ENCODE assay signal across 13 cellular contexts in the genomic region with DNA sequence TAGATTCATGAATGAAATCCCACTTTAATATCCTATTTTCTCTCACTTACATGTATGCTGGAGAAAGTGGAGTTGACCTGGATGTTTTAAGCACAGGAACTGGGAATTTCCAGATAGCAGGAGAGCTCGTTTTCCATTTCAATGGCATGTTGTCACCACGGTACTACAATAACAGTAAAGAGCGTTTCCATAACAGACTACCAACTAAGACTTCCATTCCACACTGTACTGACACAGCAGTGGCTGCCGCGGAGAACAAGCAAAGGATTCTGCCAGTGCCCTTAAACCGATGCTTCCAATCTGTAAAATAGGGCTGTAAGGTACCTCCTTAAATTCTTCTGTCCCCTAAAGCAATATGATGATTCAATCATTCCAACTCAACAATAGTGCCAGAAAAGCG.
DNase-seq lines count a peak whose midpoint lies in the region; ATAC-seq and TF ChIP-seq lines count a peak whose summit lies in the region.
"Had no signal": no experiment of that assay in that cellular context is flagged by ENCODE, and none has a peak within 500 bp of the region (broad histone marks: within the 10 kb centered on the region; RNA-seq: fewer than 3 reads in every experiment).

No MANE protein-coding gene starts in this region.

- H3K4me1 Mint-ChIP-seq in MCF 10A (ENCODE audit: insufficient read depth, unreplicated experiment), result no peaks in the 10 kb centered on the region
- no peaks in the 10 kb centered on the region for H3K4me1 Mint-ChIP-seq in CD8-positive, alpha-beta T cell (ENCODE audit: low read depth)
- H3K4me1 Mint-ChIP-seq: activated CD4-positive, alpha-beta memory T cell treated with anti-CD3 and anti-CD28 coated beads, Interleukin-2, amount 10 ng/mL, durations not matched to agents 7 days and 5 days; stimulated activated naive B cell treated with anti-CD40 and anti-IgM and Interleukin-4, amounts not matched to agents 10 μg/mL and 1 μg/mL and 100 μg/mL, for 72 hours; T-helper 17 cell had no signal

- H3K9ac ChIP-seq in adipocyte (ENCODE audit: low read length), result no peak overlapping the region

- H3K36me3 Mint-ChIP-seq in MCF 10A (ENCODE audit: insufficient read depth, unreplicated experiment), result no peaks in the 10 kb centered on the region
- H3K36me3 Mint-ChIP-seq in CD8-positive, alpha-beta T cell, result no peaks in the 10 kb centered on the region
- H3K36me3 Mint-ChIP-seq: stimulated activated naive B cell treated with anti-CD40 and anti-IgM and Interleukin-4, amounts not matched to agents 10 μg/mL and 1 μg/mL and 100 μg/mL, for 72 hours had no signal

- CTCF ChIA-PET in MCF 10A (lab: Yijun Ruan, JAX), result interaction anchor here (1.2 to 4.7 kb wide), 2 partner anchors 12 to 15 kb away, joined by 3 to 35 read pairs; no protein-coding TSS in a partner anchor
- CTCF ChIA-PET in CD8-positive, alpha-beta T cell (lab: Charles Lee), result no interaction called here

- H3K36me3 ChIP-seq in breast epithelium (no peaks in the 10 kb centered on the region), adipocyte (ENCODE audit: control insufficient read depth, insufficient read depth, low read length, severe bottlenecking) (no peaks in the 10 kb centered on the region), thoracic aorta (no peaks in the 10 kb centered on the region)
- H3K36me3 ChIP-seq in CD8-positive, alpha-beta T cell (ENCODE audit: insufficient read depth, low read length), result no peaks in the 10 kb centered on the region
- H3K36me3 ChIP-seq: neutrophil had no signal

- intact Hi-C loops in breast epithelium (cut with DNase I; ENCODE audit: low total_unique reads) (no loop called here), MCF 10A (cut with micrococcal nuclease) (no loop called here)
- intact Hi-C loops in CD8-positive, alpha-beta T cell (cut with DNase I, micrococcal nuclease), result no loop called here

- H3K4me3 Mint-ChIP-seq in MCF 10A (ENCODE audit: unreplicated experiment), result no peak overlapping the region
- no peak overlapping the region for H3K4me3 Mint-ChIP-seq in CD8-positive, alpha-beta T cell
- H3K4me3 Mint-ChIP-seq: activated CD4-positive, alpha-beta memory T cell treated with anti-CD3 and anti-CD28 coated beads, Interleukin-2, amount 10 ng/mL, durations not matched to agents 7 days and 5 days; stimulated activated naive B cell treated with anti-CD40 and anti-IgM and Interleukin-4, amounts not matched to agents 10 μg/mL and 1 μg/mL and 100 μg/mL, for 72 hours; T-helper 17 cell had no signal

- H3K4me1 ChIP-seq in breast epithelium (no peaks in the 10 kb centered on the region), adipocyte (ENCODE audit: control insufficient read depth, insufficient read depth, low read length) (no peaks in the 10 kb centered on the region), thoracic aorta (ENCODE audit: control insufficient read depth in 1 of 2, low read depth in 2 of 2) (peaks cover 0 to 5% of the 10 kb centered on the region in 2 donors)
- no peaks in the 10 kb centered on the region for H3K4me1 ChIP-seq in CD8-positive, alpha-beta T cell (ENCODE audit: insufficient read depth, low read length)

- H3K27ac ChIP-seq in breast epithelium (peak overlapping the region in 1 of 2 donors; percentile 14), thoracic aorta (no peak overlapping the region)
- no peak overlapping the region for H3K27ac ChIP-seq in CD8-positive, alpha-beta T cell (ENCODE audit: low read depth, low read length)
- H3K27ac ChIP-seq: neutrophil had no signal

- no peaks in the 10 kb centered on the region for H3K9me3 Mint-ChIP-seq in MCF 10A (ENCODE audit: unreplicated experiment)
- H3K9me3 Mint-ChIP-seq in CD8-positive, alpha-beta T cell, result no peaks in the 10 kb centered on the region
- H3K9me3 Mint-ChIP-seq: activated CD4-positive, alpha-beta memory T cell treated with anti-CD3 and anti-CD28 coated beads, Interleukin-2, amount 10 ng/mL, durations not matched to agents 7 days and 5 days; stimulated activated naive B cell treated with anti-CD40 and anti-IgM and Interleukin-4, amounts not matched to agents 10 μg/mL and 1 μg/mL and 100 μg/mL, for 72 hours had no signal

- H3K27me3 Mint-ChIP-seq in MCF 10A (ENCODE audit: insufficient read depth, unreplicated experiment), result no peaks in the 10 kb centered on the region
- H3K27me3 Mint-ChIP-seq in CD8-positive, alpha-beta T cell (ENCODE audit: low read depth), result no peaks in the 10 kb centered on the region
- H3K27me3 Mint-ChIP-seq: activated CD4-positive, alpha-beta memory T cell treated with anti-CD3 and anti-CD28 coated beads, Interleukin-2, amount 10 ng/mL, durations not matched to agents 7 days and 5 days; stimulated activated naive B cell treated with anti-CD40 and anti-IgM and Interleukin-4, amounts not matched to agents 10 μg/mL and 1 μg/mL and 100 μg/mL, for 72 hours; T-helper 17 cell had no signal

- no TSS peak for BruUV-seq in MCF 10A (replicated peaks; lab: Mats Ljungman, UMichigan)

- TF ChIP-seq CTCF in breast epithelium (IDR thresholded peaks at IDR 0.05) (no peak), MCF 10A (IDR thresholded peaks at IDR 0.05; ENCODE audit: unreplicated experiment) (no peak), thoracic aorta (IDR thresholded peaks at IDR 0.05) (no peak)
- no peak for TF ChIP-seq CTCF in CD8-positive, alpha-beta T cell (IDR thresholded peaks at IDR 0.05)

- H3K9me3 ChIP-seq in breast epithelium, result no peaks in the 10 kb centered on the region
- H3K9me3 ChIP-seq in adipocyte (ENCODE audit: control insufficient read depth, low read length), result no peaks in the 10 kb centered on the region
- no peaks in the 10 kb centered on the region for H3K9me3 ChIP-seq in thoracic aorta
- H3K9me3 ChIP-seq in CD8-positive, alpha-beta T cell (ENCODE audit: low read length), result no peaks in the 10 kb centered on the region
- H3K9me3 ChIP-seq: neutrophil had no signal

- POLR2A ChIA-PET in MCF 10A (lab: Yijun Ruan, JAX), result no interaction called here
- POLR2A ChIA-PET in CD8-positive, alpha-beta T cell (lab: Charles Lee), result no interaction called here

- no peak overlapping the region for H3K27ac Mint-ChIP-seq in MCF 10A (ENCODE audit: low read depth, unreplicated experiment)
- no peak overlapping the region for H3K27ac Mint-ChIP-seq in CD8-positive, alpha-beta T cell
- H3K27ac Mint-ChIP-seq: activated CD4-positive, alpha-beta memory T cell treated with anti-CD3 and anti-CD28 coated beads, Interleukin-2, amount 10 ng/mL, durations not matched to agents 7 days and 5 days; stimulated activated naive B cell treated with anti-CD40 and anti-IgM and Interleukin-4, amounts not matched to agents 10 μg/mL and 1 μg/mL and 100 μg/mL, for 72 hours; T-helper 17 cell had no signal

- no peaks in the 10 kb centered on the region for H3K27me3 ChIP-seq in breast epithelium
- H3K27me3 ChIP-seq in adipocyte (replicated peaks; ENCODE audit: control insufficient read depth, insufficient read depth, low read length), result peaks cover 5% of the 10 kb centered on the region
- H3K27me3 ChIP-seq in thoracic aorta (replicated peaks; ENCODE audit: insufficient read depth), result no peaks in the 10 kb centered on the region
- H3K27me3 ChIP-seq in CD8-positive, alpha-beta T cell (ENCODE audit: insufficient read depth, low read length), result no peaks in the 10 kb centered on the region
- H3K27me3 ChIP-seq: neutrophil had no signal

- no peak for TF ChIP-seq POLR2A in breast epithelium (IDR thresholded peaks at IDR 0.05)

- ATAC-seq in thoracic aorta (ENCODE audit: insufficient number of reproducible peaks, low FRiP score, low read depth), result no peak
- ATAC-seq in GM18907 (IDR thresholded peaks at IDR 0.05; ENCODE audit: unreplicated experiment), result no peak
- no peak for ATAC-seq in HG03280 (IDR thresholded peaks at IDR 0.05; ENCODE audit: unreplicated experiment)
- no peak for ATAC-seq in CD8-positive, alpha-beta T cell
- ATAC-seq: stimulated activated naive B cell treated with anti-CD40 and anti-IgM and Interleukin-4, amounts not matched to agents 10 μg/mL and 1 μg/mL and 100 μg/mL, for 72 hours; T-helper 17 cell had no signal

- peak overlapping the region in 2 of 3 donors; percentile 6 to 9 for H3K4me3 ChIP-seq in breast epithelium
- no peak overlapping the region for H3K4me3 ChIP-seq in adipocyte (ENCODE audit: low read length)
- H3K4me3 ChIP-seq in thoracic aorta, result peak overlapping the region; percentile 40
- H3K4me3 ChIP-seq in CD8-positive, alpha-beta T cell (ENCODE audit: low read depth, low read length), result no peak overlapping the region

- DNase-seq in breast epithelium (ENCODE audit: low spot score in 2 of 2) (no peak), MCF 10A (ENCODE audit: unreplicated experiment) (no peak), adipocyte (ENCODE audit: low read depth) (peak; percentile 48), iPS DF 19.7 (ENCODE audit: low read depth, low spot score) (peak; percentile 15), thoracic aorta (ENCODE audit: low spot score) (no peak)
- DNase-seq in CD8-positive, alpha-beta T cell, result no peak
- DNase-seq: activated CD4-positive, alpha-beta memory T cell treated with anti-CD3 and anti-CD28 coated beads, Interleukin-2, amount 10 ng/mL, durations not matched to agents 7 days and 5 days; activated naive CD4-positive, alpha-beta T cell treated with anti-CD3 and anti-CD28 coated beads, Interleukin-2, amount 50 U/mL, for 16 hours; stimulated activated naive B cell treated with anti-CD40 and anti-IgM and Interleukin-4, amounts not matched to agents 10 μg/mL and 1 μg/mL and 100 μg/mL, for 72 hours; T-helper 17 cell had no signal

Comparison
In these comparisons a context has a peak if more than half of its experiments do, and no peak if none do; other contexts are left out.
1. DNase-seq: peak in adipocyte (single experiment) and iPS DF 19.7 (single experiment); none in breast epithelium (0 of 2), MCF 10A (single experiment), thoracic aorta (single experiment) and CD8-positive, alpha-beta T cell (0 of 7).
2. H3K4me3 ChIP-seq: peak in breast epithelium (2 of 3) and thoracic aorta (single experiment); none in adipocyte (single experiment) and CD8-positive, alpha-beta T cell (single experiment).